Comparison of ENCODE assay signal across 18 cellular contexts in the genomic region with DNA sequence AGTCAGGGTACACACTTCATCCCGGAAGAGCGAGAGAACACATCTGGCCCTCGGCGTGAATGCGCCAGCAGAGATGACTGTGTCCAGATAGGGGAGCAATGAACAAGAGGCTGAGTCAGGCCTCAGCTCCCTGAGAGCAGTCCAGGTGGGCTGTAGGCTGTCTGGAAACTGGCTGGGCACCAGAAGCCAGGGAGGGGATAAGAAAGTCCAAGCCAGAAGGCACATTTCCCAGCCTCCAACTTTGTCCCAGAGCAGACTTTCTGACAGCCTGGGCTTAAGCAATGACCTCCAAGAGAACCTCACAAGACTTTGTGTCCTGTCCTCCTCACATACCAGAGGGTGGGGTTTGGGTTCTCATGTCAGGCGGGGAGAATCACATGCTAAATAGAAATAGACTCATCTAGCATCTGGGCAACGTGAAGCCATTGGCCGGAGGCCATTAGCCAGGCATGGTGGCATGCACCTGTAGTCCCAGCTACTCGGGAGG.
DNase-seq lines count a peak whose midpoint lies in the region; ATAC-seq, FAIRE-seq and TF ChIP-seq lines count a peak whose summit lies in the region.
"Had no signal": no experiment of that assay in that cellular context is flagged by ENCODE, and none has a peak within 500 bp of the region (broad histone marks: within the 10 kb centered on the region; RNA-seq: fewer than 3 reads in every experiment).

No MANE protein-coding gene starts in this region.

- H3K9me3 ChIP-seq in H1 (ENCODE audit: insufficient read depth in 2 of 2, low read depth in 1 of 2, low read length in 1 of 2) (peaks cover under 1 to 2% of the 10 kb centered on the region in 2 experiments; a peak in 3 of 4 replicates), right atrium auricular region (no peaks in the 10 kb centered on the region)

- H3K4ac ChIP-seq in H1 (replicated peaks; ENCODE audit: insufficient read length, low read depth, low read length): no peak overlapping the region

- H2AK5ac ChIP-seq in H1 (ENCODE audit: low read depth, low read length): no peak overlapping the region

- H3K27ac ChIP-seq in GM23338 (ENCODE audit: low read depth) (no peak overlapping the region), H1 (ENCODE audit: low read depth, low read length) (no peak overlapping the region), right atrium auricular region (peak overlapping the region; percentile 14 to 38)
- H3K27ac ChIP-seq: WERI-Rb-1 had no signal

- no peak overlapping the region for H3K56ac ChIP-seq in H1 (replicated peaks; ENCODE audit: insufficient read length, low read depth, low read length)

- TF ChIP-seq EP300 in H1 (IDR thresholded peaks at IDR 0.05; ENCODE audit: borderline replicate concordance in 1 of 2, low read depth in 2 of 2, low read length in 2 of 2): no peak

- H4K91ac ChIP-seq in H1 (replicated peaks; ENCODE audit: insufficient read length, low read length): no peak overlapping the region

- 0 out of 2 replicates have a peak overlapping the region, but pooled peaks have one; percentile 17 for H3K27ac Mint-ChIP-seq in GM23338
- H3K27ac Mint-ChIP-seq: endodermal cell; natural killer cell treated with Interleukin-12 subunit alpha and Interleukin-12 subunit beta and Interleukin-15 and Interleukin-18, amount 100 ng/mL, for 72 hours had no signal

- H3K27me3 ChIP-seq in GM23338 (ENCODE audit: insufficient read depth): no peaks in the 10 kb centered on the region
- H3K27me3 ChIP-seq in H1 (replicated peaks in 1 of 4; ENCODE audit: control insufficient read depth in 3 of 4, extremely low read depth in 1 of 4, insufficient read depth in 3 of 4, low read length in 3 of 4): no peaks in the 10 kb centered on the region
- no peaks in the 10 kb centered on the region for H3K27me3 ChIP-seq in right atrium auricular region

- H3K23ac ChIP-seq in H1 (ENCODE audit: insufficient read length): no peak overlapping the region

- no peak for TF ChIP-seq POLR2A in H1 (IDR thresholded peaks at IDR 0.05; ENCODE audit: control extremely low read depth in 1 of 2, low read depth in 2 of 2, low read length in 2 of 2)

- no peak overlapping the region for H2BK5ac ChIP-seq in H1 (ENCODE audit: low read depth, low read length)

- peaks cover 10% of the 10 kb centered on the region for H3K27me3 Mint-ChIP-seq in GM23338 (ENCODE audit: insufficient read depth, low read depth, poor library complexity)

- no peak overlapping the region for H3K9ac ChIP-seq in H1 (replicated peaks in 1 of 4; ENCODE audit: extremely low read depth in 1 of 4, low read depth in 3 of 4, low read length in 3 of 4)

- 83% methylated on average over 9 of the region's 9 CpGs; no CpG with 5 or more reads in 1 of the 2 experiments for WGBS in H1 (ENCODE audit: extremely low coverage in 1 of 2, insufficient coverage in 1 of 2, insufficient read length in 1 of 2, insufficient replicate concordance in 2 of 2, low coverage in 1 of 2, low lambda C conversion rate in 2 of 2, missing lambda C conversion rate in 1 of 2), 2 experiments

- H3K4me3 Mint-ChIP-seq in GM23338: no peak overlapping the region
- H3K4me3 Mint-ChIP-seq: endodermal cell; H9; natural killer cell treated with Interleukin-12 subunit alpha and Interleukin-12 subunit beta and Interleukin-15 and Interleukin-18, amount 100 ng/mL, for 72 hours had no signal

- H3K14ac ChIP-seq in H1 (ENCODE audit: insufficient read length): no peak overlapping the region

- H4K20me1 ChIP-seq in GM23338 (replicated peaks; ENCODE audit: insufficient read depth) (no peaks in the 10 kb centered on the region), H1 (replicated peaks in 1 of 2; ENCODE audit: control insufficient read depth in 1 of 2, insufficient read depth in 2 of 2, low read length in 2 of 2) (no peaks in the 10 kb centered on the region)

- H3K9me2 ChIP-seq in GM23338 (ENCODE audit: insufficient read depth): no peaks in the 10 kb centered on the region

- H2BK20ac ChIP-seq in H1 (ENCODE audit: low read length): peak overlapping the region; percentile 61; the same call in 1 of the 2 replicates

- H3K36me3 ChIP-seq in GM23338 (ENCODE audit: insufficient read depth): no peaks in the 10 kb centered on the region
- H3K36me3 ChIP-seq in H1 (ENCODE audit: control insufficient read depth in 2 of 4, insufficient read depth in 4 of 4, low read length in 3 of 4): no peaks in the 10 kb centered on the region
- H3K36me3 ChIP-seq in right atrium auricular region: no peaks in the 10 kb centered on the region
- H3K36me3 ChIP-seq: WERI-Rb-1 had no signal

- no peak overlapping the region for H2BK15ac ChIP-seq in H1 (ENCODE audit: low read length)

- ATAC-seq in GM23338 (no peak), GM18520 (IDR thresholded peaks at IDR 0.05; ENCODE audit: unreplicated experiment) (no peak)
- ATAC-seq: natural killer cell treated with Interleukin-12 subunit alpha and Interleukin-12 subunit beta and Interleukin-15 and Interleukin-18, amount 100 ng/mL, for 72 hours had no signal

- no peak for TF ChIP-seq RAD21 in H1 (IDR thresholded peaks at IDR 0.05 in 1 of 2, conservative IDR thresholded peaks at IDR 0.05 in 1 of 2; ENCODE audit: low read depth in 2 of 2, low read length in 2 of 2)

- H3K79me2 ChIP-seq in GM23338 (replicated peaks; ENCODE audit: insufficient read depth): no peaks in the 10 kb centered on the region
- no peaks in the 10 kb centered on the region for H3K79me2 ChIP-seq in H1 (ENCODE audit: control insufficient read depth in 1 of 2, insufficient read depth in 2 of 2, low read length in 2 of 2)

- H3K36me3 Mint-ChIP-seq in GM23338 (ENCODE audit: low read depth): peaks cover 8% of the 10 kb centered on the region; the same call in 2 of the 3 replicates
- H3K36me3 Mint-ChIP-seq: natural killer cell treated with Interleukin-12 subunit alpha and Interleukin-12 subunit beta and Interleukin-15 and Interleukin-18, amount 100 ng/mL, for 72 hours had no signal

- H3K23me2 ChIP-seq in H1 (ENCODE audit: low read depth, low read length): no peaks in the 10 kb centered on the region

- H3K4me1 ChIP-seq in GM23338 (ENCODE audit: insufficient read depth): 0 out of 2 replicates have a peak, but pooled peaks cover 10% of the 10 kb centered on the region
- H3K4me1 ChIP-seq in H1 (replicated peaks in 1 of 4; ENCODE audit: control insufficient read depth in 3 of 4, insufficient read depth in 4 of 4, low read length in 3 of 4): peaks cover 3 to 8% (median 4%) of the 10 kb centered on the region in 4 experiments; a peak in 5 of 7 replicates
- H3K4me1 ChIP-seq in right atrium auricular region: peaks cover 0 to 4% of the 10 kb centered on the region in 2 donors

- H2AFZ ChIP-seq in GM23338 (no peak overlapping the region), H1 (ENCODE audit: low read length) (no peak overlapping the region)

- H2BK120ac ChIP-seq in H1 (replicated peaks; ENCODE audit: low read depth, low read length): no peak overlapping the region

- H3K79me1 ChIP-seq in H1 (ENCODE audit: low read depth, low read length): no peaks in the 10 kb centered on the region

- H4K8ac ChIP-seq in H1 (ENCODE audit: extremely low read depth, insufficient read depth, low read length): no peak overlapping the region

- CTCF ChIA-PET in H1 (lab: Charles Lee; ENCODE audit: partially characterized antibody): interaction anchor here (1.0 to 3.8 kb wide), 9 partner anchors 10 to 280 kb away, joined by 3 to 18 read pairs (median 4); no protein-coding TSS in a partner anchor

- POLR2A ChIA-PET in H1 (lab: Charles Lee; ENCODE audit: partially characterized antibody): no interaction called here

- peaks cover 9% of the 10 kb centered on the region for H3K9me3 Mint-ChIP-seq in GM23338
- H3K9me3 Mint-ChIP-seq: natural killer cell treated with Interleukin-12 subunit alpha and Interleukin-12 subunit beta and Interleukin-15 and Interleukin-18, amount 100 ng/mL, for 72 hours had no signal

- DNase-seq in GM23338 (ENCODE audit: low spot score) (no peak), H1 (ENCODE audit: low read depth in 1 of 2, low spot score in 2 of 2) (no peak), right atrium auricular region (ENCODE audit: low spot score) (no peak), skeletal muscle cell (ENCODE audit: low read depth) (peak; percentile 64), LoVo (ENCODE audit: low spot score) (no peak), NCI-H82 treated with DMSO at 0.1 percent for 48 hours (lab: John Stamatoyannopoulos, UW; ENCODE audit: unreplicated experiment) (no peak), NCI-H1930 (lab: John Stamatoyannopoulos, UW) (no peak)
- DNase-seq: activated CD4-positive, alpha-beta T cell treated with anti-CD3 and anti-CD28 coated beads, Interleukin-2, amount 50 U/mL, for 4 hours; anterior cingulate cortex; endodermal cell; H9; NCI-H526 treated with DMSO at 0.1 percent for 48 hours; SIG-M5; T-helper 2 cell; WERI-Rb-1 had no signal

- no peaks in the 10 kb centered on the region for H3F3A ChIP-seq in GM23338 (replicated peaks; ENCODE audit: low read depth)

- H4K5ac ChIP-seq in H1 (ENCODE audit: insufficient read length, low read depth, low read length): no peak overlapping the region

- H3K4me1 Mint-ChIP-seq in GM23338: peaks cover 8% of the 10 kb centered on the region; the same call in 2 of the 3 replicates
- H3K4me1 Mint-ChIP-seq: endodermal cell had no signal

- H3K4me2 ChIP-seq in GM23338: no peak overlapping the region
- no peak overlapping the region for H3K4me2 ChIP-seq in H1 (ENCODE audit: insufficient read depth in 1 of 2, low read depth in 2 of 2, low read length in 2 of 2)

- H3K4me3 ChIP-seq in GM23338 (no peak overlapping the region), H1 (ENCODE audit: extremely low read depth in 1 of 4, insufficient read depth in 2 of 4, low read depth in 3 of 4, low read length in 4 of 4) (no peak overlapping the region), right atrium auricular region (no peak overlapping the region), skeletal muscle cell (ENCODE audit: low read depth, low read length) (no peak overlapping the region)

- no peak for FAIRE-seq in H1 (lab: Jason Lieb, UNC)
- FAIRE-seq: GM19239 had no signal

- H3K18ac ChIP-seq in H1 (ENCODE audit: extremely low read depth, low read length): no peak overlapping the region

- TF ChIP-seq CTCF in GM23338 (conservative IDR thresholded peaks at IDR 0.05; ENCODE audit: low read depth in 2 of 2) (no peak), H1 (IDR thresholded peaks at IDR 0.05; ENCODE audit: control extremely low read depth in 1 of 3, insufficient read depth in 1 of 3, low read depth in 1 of 3, low read length in 3 of 3) (no peak), right atrium auricular region (IDR thresholded peaks at IDR 0.05) (no peak)

- no peak overlapping the region for H2BK12ac ChIP-seq in H1 (ENCODE audit: low read depth, low read length)

TF ChIP-seq in H1, 55 proteins besides CTCF, POLR2A, EP300 and RAD21 (continues in another document):
- TF ChIP-seq GABPA (IDR thresholded peaks at IDR 0.05; ENCODE audit: borderline replicate concordance, insufficient read depth, low read length) (no peak), PHF8 (conservative IDR thresholded peaks at IDR 0.05; ENCODE audit: low read depth, low read length) (no peak), SIX5 (IDR thresholded peaks at IDR 0.05; ENCODE audit: low read depth, low read length) (no peak), POU5F1 (IDR thresholded peaks at IDR 0.05; ENCODE audit: low read depth, low read length) (no peak), CBX5 (IDR thresholded peaks at IDR 0.05; ENCODE audit: low read depth, low read length) (no peak), EGR1 (IDR thresholded peaks at IDR 0.05; ENCODE audit: borderline replicate concordance, low read depth, low read length) (no peak), MAFK (IDR thresholded peaks at IDR 0.05; ENCODE audit: low read depth, low read length) (no peak)

Comparison
In these comparisons a context has a peak if more than half of its experiments do, and no peak if none do; other contexts are left out.
1. H3K27ac ChIP-seq: peak in right atrium auricular region (2 of 2); none in GM23338 (single experiment) and H1 (single experiment).